24 cellular contexts compared by ENCODE assay signal in the genomic region with DNA sequence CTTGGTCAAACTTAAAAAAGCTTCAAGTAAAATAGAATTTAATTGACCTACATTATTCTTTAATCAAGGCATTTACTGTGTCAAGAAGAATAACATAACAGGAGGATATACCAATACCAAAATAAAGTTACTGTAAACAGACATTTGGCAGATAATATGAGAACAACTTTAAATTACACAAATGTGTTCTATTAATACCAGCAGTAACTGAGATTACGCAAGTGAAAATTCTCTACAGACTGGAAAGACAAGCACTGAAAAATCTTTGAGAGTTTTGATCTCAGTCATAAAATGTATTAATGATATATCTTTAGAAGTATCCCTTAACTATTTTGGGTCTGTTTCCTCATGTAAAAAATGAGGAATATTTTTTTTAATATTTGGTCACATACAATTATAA.
"Had no signal": no experiment of that assay in that cellular context is flagged by ENCODE, and none has a peak within 500 bp of the region (broad histone marks: within the 10 kb centered on the region; RNA-seq: fewer than 3 reads in every experiment).

No MANE protein-coding gene starts in this region.

- H3K9me3 ChIP-seq: adrenal gland, colonic mucosa, transverse colon, uterus had no signal

- ATAC-seq: activated CD4-positive, alpha-beta T cell treated with anti-CD3 and anti-CD28 coated beads for 36 hours; activated naive CD4-positive, alpha-beta T cell treated with anti-CD3 and anti-CD28 coated beads, Interleukin-2, amount 50 U/mL, for 72 hours; naive thymus-derived CD4-positive, alpha-beta T cell; WTC11 had no signal

- H3K9me3 Mint-ChIP-seq: activated naive CD4-positive, alpha-beta T cell treated with anti-CD3 and anti-CD28 coated beads, Interleukin-2, amount 50 U/mL, for 72 hours; activated T-helper 1 cell treated with anti-CD3 and anti-CD28 coated beads, Interleukin-12 subunit alpha, Interleukin-12 subunit beta, Interleukin-2, Interleukin-4 antibody, amounts not matched to agents 30 ng/mL and 10 ng/mL and 1 ng/mL, durations not matched to agents 14 hours and 24 hours and 36 hours; endodermal cell; T-helper 2 cell treated with Interferon-gamma antibody and Interleukin-4, amounts not matched to agents 5 μg/mL and 100 μg/mL, for 36 hours; WTC11 had no signal

- H3K27me3 ChIP-seq: adrenal gland, colonic mucosa, neural progenitor cell, transverse colon, uterus had no signal

- H3K4me3 ChIP-seq: adrenal gland, colonic mucosa, neural progenitor cell, transverse colon, uterus had no signal

- H3K4me2 ChIP-seq: neural progenitor cell had no signal

- H3K36me3 Mint-ChIP-seq: activated CD4-positive, alpha-beta memory T cell treated with anti-CD3 and anti-CD28 coated beads for 36 hours; activated naive CD4-positive, alpha-beta T cell treated with anti-CD3 and anti-CD28 coated beads, Interleukin-2, amount 50 U/mL, for 72 hours; naive thymus-derived CD4-positive, alpha-beta T cell; WTC11 had no signal

- H3K27ac ChIP-seq: adrenal gland, colonic mucosa, neural progenitor cell, transverse colon, uterus had no signal

- DNase-seq: activated CD4-positive, alpha-beta memory T cell treated with anti-CD3 and anti-CD28 coated beads for 36 hours; activated CD4-positive, alpha-beta T cell treated with anti-CD3 and anti-CD28 coated beads for 36 hours; activated gamma-delta T cell treated with Interleukin-2 at 50 U/mL for 16 hours; activated T-cell treated with anti-CD3 and anti-CD28 coated beads for 4 hours; adrenal gland; caudate nucleus; colonic mucosa; endodermal cell; erythroblast; foreskin melanocyte; glutamatergic neuron; hippocampal formation; kidney glomerular epithelial cell; mesendoderm; naive thymus-derived CD4-positive, alpha-beta T cell; transverse colon; uterus had no signal

- H3K27ac Mint-ChIP-seq: activated CD4-positive, alpha-beta memory T cell treated with anti-CD3 and anti-CD28 coated beads for 36 hours; activated CD4-positive, alpha-beta T cell treated with anti-CD3 and anti-CD28 coated beads for 36 hours; activated naive CD4-positive, alpha-beta T cell treated with anti-CD3 and anti-CD28 coated beads, Interleukin-2, amount 50 U/mL, for 72 hours; activated T-helper 1 cell treated with anti-CD3 and anti-CD28 coated beads, Interleukin-12 subunit alpha, Interleukin-12 subunit beta, Interleukin-2, Interleukin-4 antibody, amounts not matched to agents 30 ng/mL and 10 ng/mL and 1 ng/mL, durations not matched to agents 14 hours and 24 hours and 36 hours; endodermal cell; naive thymus-derived CD4-positive, alpha-beta T cell; neural progenitor cell; progenitor cell of endocrine pancreas; stimulated activated naive CD8-positive, alpha-beta T cell treated with anti-CD3 and anti-CD28 coated beads, Interleukin-15, Interleukin-2, amounts not matched to agents 100 ng/mL and 50 ng/mL, for 24 hours; T-helper 2 cell treated with Interferon-gamma antibody and Interleukin-4, amounts not matched to agents 5 μg/mL and 100 μg/mL, for 36 hours; WTC11 had no signal

- H3K36me3 ChIP-seq: adrenal gland, colonic mucosa, neural progenitor cell, transverse colon, uterus had no signal

- H3K27me3 Mint-ChIP-seq: activated CD4-positive, alpha-beta memory T cell treated with anti-CD3 and anti-CD28 coated beads for 36 hours; activated CD4-positive, alpha-beta T cell treated with anti-CD3 and anti-CD28 coated beads for 36 hours; naive thymus-derived CD4-positive, alpha-beta T cell; progenitor cell of endocrine pancreas; stimulated activated naive CD8-positive, alpha-beta T cell treated with anti-CD3 and anti-CD28 coated beads, Interleukin-15, Interleukin-2, amounts not matched to agents 100 ng/mL and 50 ng/mL, for 24 hours had no signal

- H3K9ac ChIP-seq: neural progenitor cell had no signal

- H2AFZ ChIP-seq: neural progenitor cell had no signal

- H3K4me3 Mint-ChIP-seq: activated CD4-positive, alpha-beta memory T cell treated with anti-CD3 and anti-CD28 coated beads for 36 hours; activated CD4-positive, alpha-beta T cell treated with anti-CD3 and anti-CD28 coated beads for 36 hours; activated T-helper 1 cell treated with anti-CD3 and anti-CD28 coated beads, Interleukin-12 subunit alpha, Interleukin-12 subunit beta, Interleukin-2, Interleukin-4 antibody, amounts not matched to agents 30 ng/mL and 10 ng/mL and 1 ng/mL, durations not matched to agents 14 hours and 24 hours and 36 hours; endodermal cell; naive thymus-derived CD4-positive, alpha-beta T cell; neural progenitor cell; stimulated activated naive CD8-positive, alpha-beta T cell treated with anti-CD3 and anti-CD28 coated beads, Interleukin-15, Interleukin-2, amounts not matched to agents 100 ng/mL and 50 ng/mL, for 24 hours; T-helper 2 cell treated with Interferon-gamma antibody and Interleukin-4, amounts not matched to agents 5 μg/mL and 100 μg/mL, for 36 hours; WTC11 had no signal

- H3K4me1 Mint-ChIP-seq: activated CD4-positive, alpha-beta T cell treated with anti-CD3 and anti-CD28 coated beads for 36 hours; naive thymus-derived CD4-positive, alpha-beta T cell had no signal

- H3K4me1 ChIP-seq: colonic mucosa, transverse colon, uterus had no signal
